ENCODE assay signal across 1 cellular context in the genomic region with DNA sequence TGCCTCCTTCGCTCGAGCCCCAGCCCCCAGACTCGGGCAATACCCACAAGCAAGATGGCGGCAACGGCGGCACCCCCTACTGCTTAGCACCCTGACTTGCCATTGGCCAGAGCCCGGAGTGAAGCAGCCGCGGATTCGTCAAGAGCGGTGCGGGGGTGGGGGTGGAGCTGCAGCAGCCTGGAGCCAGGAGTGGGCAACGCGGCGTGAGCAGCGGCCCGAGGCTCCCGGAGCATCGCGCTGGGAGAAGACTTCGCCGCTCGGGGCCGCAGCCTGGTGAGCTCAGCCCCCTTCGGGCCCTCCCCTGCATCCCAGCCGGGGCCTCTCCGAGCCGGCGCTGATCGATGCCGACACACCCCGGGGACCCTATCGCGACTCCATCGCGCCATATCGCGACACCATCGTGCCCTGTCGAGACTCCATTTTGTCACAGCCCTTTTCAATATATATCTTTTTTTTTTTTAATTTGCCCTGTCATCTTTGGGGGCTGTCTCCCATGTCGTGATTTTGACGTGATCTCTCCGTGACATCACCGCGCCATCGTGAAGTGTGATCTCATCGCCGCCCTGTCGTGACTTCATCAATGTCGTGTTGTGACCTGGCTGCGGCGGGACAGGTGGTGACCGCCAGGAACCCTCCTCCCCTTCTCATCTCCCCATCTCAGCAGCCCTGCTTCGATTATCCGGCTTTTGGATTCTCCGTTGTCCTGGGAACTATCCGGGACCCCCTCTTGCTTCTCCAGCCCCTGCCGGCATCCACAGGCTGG.
A peak's percentile ranks its signal among the peaks of the same experiment; 100 is the strongest.
TF ChIP-seq lines count a peak whose summit lies in the region.

A gene with protein sequence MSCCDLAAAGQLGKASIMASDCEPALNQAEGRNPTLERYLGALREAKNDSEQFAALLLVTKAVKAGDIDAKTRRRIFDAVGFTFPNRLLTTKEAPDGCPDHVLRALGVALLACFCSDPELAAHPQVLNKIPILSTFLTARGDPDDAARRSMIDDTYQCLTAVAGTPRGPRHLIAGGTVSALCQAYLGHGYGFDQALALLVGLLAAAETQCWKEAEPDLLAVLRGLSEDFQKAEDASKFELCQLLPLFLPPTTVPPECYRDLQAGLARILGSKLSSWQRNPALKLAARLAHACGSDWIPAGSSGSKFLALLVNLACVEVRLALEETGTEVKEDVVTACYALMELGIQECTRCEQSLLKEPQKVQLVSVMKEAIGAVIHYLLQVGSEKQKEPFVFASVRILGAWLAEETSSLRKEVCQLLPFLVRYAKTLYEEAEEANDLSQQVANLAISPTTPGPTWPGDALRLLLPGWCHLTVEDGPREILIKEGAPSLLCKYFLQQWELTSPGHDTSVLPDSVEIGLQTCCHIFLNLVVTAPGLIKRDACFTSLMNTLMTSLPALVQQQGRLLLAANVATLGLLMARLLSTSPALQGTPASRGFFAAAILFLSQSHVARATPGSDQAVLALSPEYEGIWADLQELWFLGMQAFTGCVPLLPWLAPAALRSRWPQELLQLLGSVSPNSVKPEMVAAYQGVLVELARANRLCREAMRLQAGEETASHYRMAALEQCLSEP (plus strand): TSS at position 189 of the 763 bp plus-strand sequence. CDS start 392 bp downstream, at position 581.

TF ChIP-seq in K562, 482 proteins besides CTCF, POLR2A, EP300 and RAD21 (continued from another document and continues in another):
- TF ChIP-seq, protein P1, sequence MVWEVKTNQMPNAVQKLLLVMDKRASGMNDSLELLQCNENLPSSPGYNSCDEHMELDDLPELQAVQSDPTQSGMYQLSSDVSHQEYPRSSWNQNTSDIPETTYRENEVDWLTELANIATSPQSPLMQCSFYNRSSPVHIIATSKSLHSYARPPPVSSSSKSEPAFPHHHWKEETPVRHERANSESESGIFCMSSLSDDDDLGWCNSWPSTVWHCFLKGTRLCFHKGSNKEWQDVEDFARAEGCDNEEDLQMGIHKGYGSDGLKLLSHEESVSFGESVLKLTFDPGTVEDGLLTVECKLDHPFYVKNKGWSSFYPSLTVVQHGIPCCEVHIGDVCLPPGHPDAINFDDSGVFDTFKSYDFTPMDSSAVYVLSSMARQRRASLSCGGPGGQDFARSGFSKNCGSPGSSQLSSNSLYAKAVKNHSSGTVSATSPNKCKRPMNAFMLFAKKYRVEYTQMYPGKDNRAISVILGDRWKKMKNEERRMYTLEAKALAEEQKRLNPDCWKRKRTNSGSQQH (CRISPR knock-in tag; IDR thresholded peaks at IDR 0.05) = no peak
- TF ChIP-seq GATAD2B (IDR thresholded peaks at IDR 0.05; ENCODE audit: borderline replicate concordance) = 0 out of 2 replicates have a peak, but pooled peaks have one; percentile 19
- peak; percentile 47; the same call in 1 of the 2 replicates for TF ChIP-seq KHSRP (IDR thresholded peaks at IDR 0.05)
- TF ChIP-seq, protein P2, sequence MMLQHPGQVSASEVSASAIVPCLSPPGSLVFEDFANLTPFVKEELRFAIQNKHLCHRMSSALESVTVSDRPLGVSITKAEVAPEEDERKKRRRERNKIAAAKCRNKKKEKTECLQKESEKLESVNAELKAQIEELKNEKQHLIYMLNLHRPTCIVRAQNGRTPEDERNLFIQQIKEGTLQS (IDR thresholded peaks at IDR 0.05) = peak; percentile 82
- TF ChIP-seq, protein P2 (CRISPR knock-in tag; conservative IDR thresholded peaks at IDR 0.05) = peak; percentile 79; the same call in 1 of the 2 replicates
- TF ChIP-seq FOXK1 (CRISPR knock-in tag; IDR thresholded peaks at IDR 0.05; ENCODE audit: borderline replicate concordance) = no peak; the same call in 1 of the 2 replicates
- no peak for TF ChIP-seq EHMT2 (IDR thresholded peaks at IDR 0.05)
- TF ChIP-seq ZNF197 (CRISPR knock-in tag; IDR thresholded peaks at IDR 0.05; ENCODE audit: low read depth) = peak; percentile 91
- no peak for TF ChIP-seq GTF2E2 (tag; IDR thresholded peaks at IDR 0.05)
- no peak for TF ChIP-seq CAMTA2 (CRISPR knock-in tag; conservative IDR thresholded peaks at IDR 0.05)
- TF ChIP-seq, protein P3, sequence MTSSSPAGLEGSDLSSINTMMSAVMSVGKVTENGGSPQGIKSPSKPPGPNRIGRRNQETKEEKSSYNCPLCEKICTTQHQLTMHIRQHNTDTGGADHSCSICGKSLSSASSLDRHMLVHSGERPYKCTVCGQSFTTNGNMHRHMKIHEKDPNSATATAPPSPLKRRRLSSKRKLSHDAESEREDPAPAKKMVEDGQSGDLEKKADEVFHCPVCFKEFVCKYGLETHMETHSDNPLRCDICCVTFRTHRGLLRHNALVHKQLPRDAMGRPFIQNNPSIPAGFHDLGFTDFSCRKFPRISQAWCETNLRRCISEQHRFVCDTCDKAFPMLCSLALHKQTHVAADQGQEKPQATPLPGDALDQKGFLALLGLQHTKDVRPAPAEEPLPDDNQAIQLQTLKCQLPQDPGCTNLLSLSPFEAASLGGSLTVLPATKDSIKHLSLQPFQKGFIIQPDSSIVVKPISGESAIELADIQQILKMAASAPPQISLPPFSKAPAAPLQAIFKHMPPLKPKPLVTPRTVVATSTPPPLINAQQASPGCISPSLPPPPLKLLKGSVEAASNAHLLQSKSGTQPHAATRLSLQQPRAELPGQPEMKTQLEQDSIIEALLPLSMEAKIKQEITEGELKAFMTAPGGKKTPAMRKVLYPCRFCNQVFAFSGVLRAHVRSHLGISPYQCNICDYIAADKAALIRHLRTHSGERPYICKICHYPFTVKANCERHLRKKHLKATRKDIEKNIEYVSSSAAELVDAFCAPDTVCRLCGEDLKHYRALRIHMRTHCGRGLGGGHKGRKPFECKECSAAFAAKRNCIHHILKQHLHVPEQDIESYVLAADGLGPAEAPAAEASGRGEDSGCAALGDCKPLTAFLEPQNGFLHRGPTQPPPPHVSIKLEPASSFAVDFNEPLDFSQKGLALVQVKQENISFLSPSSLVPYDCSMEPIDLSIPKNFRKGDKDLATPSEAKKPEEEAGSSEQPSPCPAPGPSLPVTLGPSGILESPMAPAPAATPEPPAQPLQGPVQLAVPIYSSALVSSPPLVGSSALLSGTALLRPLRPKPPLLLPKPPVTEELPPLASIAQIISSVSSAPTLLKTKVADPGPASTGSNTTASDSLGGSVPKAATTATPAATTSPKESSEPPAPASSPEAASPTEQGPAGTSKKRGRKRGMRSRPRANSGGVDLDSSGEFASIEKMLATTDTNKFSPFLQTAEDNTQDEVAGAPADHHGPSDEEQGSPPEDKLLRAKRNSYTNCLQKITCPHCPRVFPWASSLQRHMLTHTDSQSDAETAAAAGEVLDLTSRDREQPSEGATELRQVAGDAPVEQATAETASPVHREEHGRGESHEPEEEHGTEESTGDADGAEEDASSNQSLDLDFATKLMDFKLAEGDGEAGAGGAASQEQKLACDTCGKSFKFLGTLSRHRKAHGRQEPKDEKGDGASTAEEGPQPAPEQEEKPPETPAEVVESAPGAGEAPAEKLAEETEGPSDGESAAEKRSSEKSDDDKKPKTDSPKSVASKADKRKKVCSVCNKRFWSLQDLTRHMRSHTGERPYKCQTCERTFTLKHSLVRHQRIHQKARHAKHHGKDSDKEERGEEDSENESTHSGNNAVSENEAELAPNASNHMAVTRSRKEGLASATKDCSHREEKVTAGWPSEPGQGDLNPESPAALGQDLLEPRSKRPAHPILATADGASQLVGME (CRISPR knock-in tag; IDR thresholded peaks at IDR 0.05) = peak; percentile 5; the same call in 1 of the 2 replicates
- TF ChIP-seq, protein P4, sequence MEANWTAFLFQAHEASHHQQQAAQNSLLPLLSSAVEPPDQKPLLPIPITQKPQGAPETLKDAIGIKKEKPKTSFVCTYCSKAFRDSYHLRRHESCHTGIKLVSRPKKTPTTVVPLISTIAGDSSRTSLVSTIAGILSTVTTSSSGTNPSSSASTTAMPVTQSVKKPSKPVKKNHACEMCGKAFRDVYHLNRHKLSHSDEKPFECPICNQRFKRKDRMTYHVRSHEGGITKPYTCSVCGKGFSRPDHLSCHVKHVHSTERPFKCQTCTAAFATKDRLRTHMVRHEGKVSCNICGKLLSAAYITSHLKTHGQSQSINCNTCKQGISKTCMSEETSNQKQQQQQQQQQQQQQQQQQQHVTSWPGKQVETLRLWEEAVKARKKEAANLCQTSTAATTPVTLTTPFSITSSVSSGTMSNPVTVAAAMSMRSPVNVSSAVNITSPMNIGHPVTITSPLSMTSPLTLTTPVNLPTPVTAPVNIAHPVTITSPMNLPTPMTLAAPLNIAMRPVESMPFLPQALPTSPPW (CRISPR knock-in tag; IDR thresholded peaks at IDR 0.05) = peak; percentile 98
- TF ChIP-seq YBX1 (IDR thresholded peaks at IDR 0.05) = no peak
- peak; percentile 86 for TF ChIP-seq KDM5B (IDR thresholded peaks at IDR 0.05; ENCODE audit: insufficient replicate concordance, low read depth, low read length)
- peak; percentile 50; the same call in 1 of the 2 replicates for TF ChIP-seq ATF7 (IDR thresholded peaks at IDR 0.05)
- peak; percentile 98 for TF ChIP-seq FOS (IDR thresholded peaks at IDR 0.05; ENCODE audit: extremely low read depth, insufficient read length)
- TF ChIP-seq, protein P5, sequence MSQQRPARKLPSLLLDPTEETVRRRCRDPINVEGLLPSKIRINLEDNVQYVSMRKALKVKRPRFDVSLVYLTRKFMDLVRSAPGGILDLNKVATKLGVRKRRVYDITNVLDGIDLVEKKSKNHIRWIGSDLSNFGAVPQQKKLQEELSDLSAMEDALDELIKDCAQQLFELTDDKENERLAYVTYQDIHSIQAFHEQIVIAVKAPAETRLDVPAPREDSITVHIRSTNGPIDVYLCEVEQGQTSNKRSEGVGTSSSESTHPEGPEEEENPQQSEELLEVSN (IDR thresholded peaks at IDR 0.05; ENCODE audit: borderline replicate concordance in 1 of 2, extremely low read depth in 1 of 2, insufficient read depth in 1 of 2, insufficient read length in 1 of 2, low read depth in 1 of 2, low read length in 1 of 2, poor library complexity in 1 of 2, severe bottlenecking in 1 of 2) = peak; percentile 67 to 69
- peak; percentile 32; the same call in 1 of the 2 replicates for TF ChIP-seq GTF2F1 (IDR thresholded peaks at IDR 0.05; ENCODE audit: low read depth, low read length)
- TF ChIP-seq SP1 (CRISPR knock-in tag; IDR thresholded peaks at IDR 0.05) = peak; percentile 99
- TF ChIP-seq ETV5 (CRISPR knock-in tag; IDR thresholded peaks at IDR 0.05; ENCODE audit: low read depth) = no peak
- 0 out of 2 replicates have a peak, but pooled peaks have one; percentile 25 for TF ChIP-seq RAD51 (IDR thresholded peaks at IDR 0.05; ENCODE audit: borderline replicate concordance, low read depth)
- no peak; the same call in 1 of the 2 replicates for TF ChIP-seq HLTF (IDR thresholded peaks at IDR 0.05)
- TF ChIP-seq FOXM1 (IDR thresholded peaks at IDR 0.05; ENCODE audit: low read depth) = no peak
- peak; percentile 67 for TF ChIP-seq FOXM1 (CRISPR knock-in tag; IDR thresholded peaks at IDR 0.05; ENCODE audit: low read depth)
- TF ChIP-seq NFE2L1 (tag; IDR thresholded peaks at IDR 0.05; ENCODE audit: borderline replicate concordance, low read depth) = no peak
- no peak; the same call in 1 of the 2 replicates for TF ChIP-seq BHLHE40 (IDR thresholded peaks at IDR 0.05; ENCODE audit: low read length)
- TF ChIP-seq MECOM (CRISPR knock-in tag; IDR thresholded peaks at IDR 0.05) = no peak
- no peak for TF ChIP-seq PRPF4 (IDR thresholded peaks at IDR 0.05; ENCODE audit: insufficient read depth, low read depth, low read length, poor library complexity, severe bottlenecking)
- peak; percentile 95 for TF ChIP-seq NFATC3 (IDR thresholded peaks at IDR 0.05)
- no peak for TF ChIP-seq EWSR1 (IDR thresholded peaks at IDR 0.05; ENCODE audit: borderline replicate concordance, low read depth, partially characterized antibody)
- no peak for TF ChIP-seq KAT2B (IDR thresholded peaks at IDR 0.05; ENCODE audit: low read depth, low read length)
- TF ChIP-seq NFIC (IDR thresholded peaks at IDR 0.05) = no peak; the same call in 1 of the 2 replicates
- no peak for TF ChIP-seq NUFIP1 (IDR thresholded peaks at IDR 0.05; ENCODE audit: partially characterized antibody)
- TF ChIP-seq, protein P6, sequence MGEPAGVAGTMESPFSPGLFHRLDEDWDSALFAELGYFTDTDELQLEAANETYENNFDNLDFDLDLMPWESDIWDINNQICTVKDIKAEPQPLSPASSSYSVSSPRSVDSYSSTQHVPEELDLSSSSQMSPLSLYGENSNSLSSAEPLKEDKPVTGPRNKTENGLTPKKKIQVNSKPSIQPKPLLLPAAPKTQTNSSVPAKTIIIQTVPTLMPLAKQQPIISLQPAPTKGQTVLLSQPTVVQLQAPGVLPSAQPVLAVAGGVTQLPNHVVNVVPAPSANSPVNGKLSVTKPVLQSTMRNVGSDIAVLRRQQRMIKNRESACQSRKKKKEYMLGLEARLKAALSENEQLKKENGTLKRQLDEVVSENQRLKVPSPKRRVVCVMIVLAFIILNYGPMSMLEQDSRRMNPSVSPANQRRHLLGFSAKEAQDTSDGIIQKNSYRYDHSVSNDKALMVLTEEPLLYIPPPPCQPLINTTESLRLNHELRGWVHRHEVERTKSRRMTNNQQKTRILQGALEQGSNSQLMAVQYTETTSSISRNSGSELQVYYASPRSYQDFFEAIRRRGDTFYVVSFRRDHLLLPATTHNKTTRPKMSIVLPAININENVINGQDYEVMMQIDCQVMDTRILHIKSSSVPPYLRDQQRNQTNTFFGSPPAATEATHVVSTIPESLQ (CRISPR knock-in tag; IDR thresholded peaks at IDR 0.05) = peak; percentile 39; the same call in 1 of the 2 replicates
